Comparison of ENCODE assay signal across 27 cellular contexts in the genomic region with DNA sequence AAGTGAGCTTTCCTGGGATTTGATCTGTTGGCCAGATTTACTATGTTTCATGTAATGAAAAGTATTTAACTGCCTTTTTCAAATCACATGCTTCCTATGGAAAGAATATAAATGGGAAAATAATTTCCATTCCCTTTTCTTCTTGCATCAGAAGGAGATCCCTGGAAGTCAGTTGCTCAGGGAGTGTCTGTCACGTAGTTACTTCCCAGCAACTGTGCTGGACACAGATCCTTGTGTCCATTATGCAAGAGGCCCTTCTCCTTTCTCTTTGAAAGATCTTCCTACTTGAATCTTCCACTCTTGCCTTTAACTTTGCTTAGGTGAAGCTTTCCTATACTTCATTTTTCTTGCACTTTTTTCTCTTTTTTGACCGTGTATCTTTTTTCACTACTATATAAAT. TPM values are rescaled to one million over a fixed set of nuclear protein-coding genes. Genes with fewer than 3 reads are reported as not detected.
DNase-seq lines count a peak whose midpoint lies in the region; ATAC-seq and TF ChIP-seq lines count a peak whose summit lies in the region.
"Had no signal": no experiment of that assay in that cellular context is flagged by ENCODE, and none has a peak within 500 bp of the region (broad histone marks: within the 10 kb centered on the region; RNA-seq: fewer than 3 reads in every experiment).

No MANE protein-coding gene starts in this region.

- POLR2A ChIA-PET in IMR-90 (lab: Charles Lee; ENCODE audit: unreplicated experiment) = no interaction called here

- H3K14ac ChIP-seq in IMR-90 (replicated peaks; ENCODE audit: low read depth, low read length) = no peak overlapping the region; the same call in 1 of the 2 replicates

- H2AK5ac ChIP-seq in IMR-90 (ENCODE audit: low read depth, low read length) = no peak overlapping the region

- H2BK15ac ChIP-seq in IMR-90 (ENCODE audit: low read depth, low read length) = no peak overlapping the region

- H2AFZ ChIP-seq in IMR-90 (replicated peaks; ENCODE audit: low read length, poor library complexity) (no peak overlapping the region), smooth muscle cell (ENCODE audit: low read depth) (peak overlapping the region; percentile 18)
- H2AFZ ChIP-seq: PC-9 had no signal

- H3K56ac ChIP-seq in IMR-90 (ENCODE audit: extremely low read depth, insufficient read depth, low read length) = no peak overlapping the region

- H3K79me1 ChIP-seq in IMR-90 (ENCODE audit: low read depth in 1 of 2, low read length in 2 of 2) = peaks cover 21 to 44% of the 10 kb centered on the region in 2 experiments

- H4K5ac ChIP-seq in IMR-90 (ENCODE audit: low read depth, low read length) = peak overlapping the region; percentile 86

- DNase-seq in GM03348 (ENCODE audit: low spot score) (peak; percentile 26), IMR-90 (no peak), fibroblast of villous mesenchyme (ENCODE audit: low read depth) (peak; percentile 25), smooth muscle cell (lab: John Stamatoyannopoulos, UW; ENCODE audit: unreplicated experiment) (no peak), AG20443 (ENCODE audit: low spot score) (no peak), NCI-H2171 (lab: John Stamatoyannopoulos, UW) (no peak)
- no peak for DNase-seq in activated CD4-positive, alpha-beta T cell treated with anti-CD3 and anti-CD28 coated beads, Interleukin-2, amount 50 U/mL, for 1 hour
- DNase-seq: CD8-positive, alpha-beta T cell; DMS 273 treated with DMSO at 0.1 percent for 48 hours; DMS79; EL; GDM1; Kasumi-1; MV-4-11; NCI-H1105; NCI-H146; NCI-H1930; NCI-H2107; NCI-H526 treated with DMSO at 0.1 percent for 48 hours; PC-9; SJCRH30 had no signal

- dilution Hi-C loops in IMR-90 (cut with HindIII; ENCODE audit: low sequenced_read_pairs, unreplicated experiment) = loop anchor here (25.0 kb wide), 1 partner anchor 875 kb away; no protein-coding TSS in a partner anchor

- peaks cover 4% of the 10 kb centered on the region; the same call in 1 of the 2 replicates for H3K36me3 ChIP-seq in IMR-90 (ENCODE audit: control insufficient read depth, insufficient read depth, low read length)
- no peaks in the 10 kb centered on the region for H3K36me3 ChIP-seq in smooth muscle cell (ENCODE audit: low read depth)

- H3K9ac ChIP-seq in IMR-90 (ENCODE audit: low read depth, low read length) (no peak overlapping the region), smooth muscle cell (ENCODE audit: low read depth) (no peak overlapping the region)

- no peaks in the 10 kb centered on the region for H3K27me3 ChIP-seq in IMR-90 (ENCODE audit: control insufficient read depth, insufficient read depth, low read length)
- no peaks in the 10 kb centered on the region for H3K27me3 ChIP-seq in smooth muscle cell (ENCODE audit: low read depth)
- H3K27me3 ChIP-seq: SJCRH30 had no signal

- 100% methylated on average over 1 of the region's 2 CpGs for WGBS in IMR-90 (ENCODE audit: extremely low coverage in 2 of 2, insufficient read length in 1 of 2), 2 experiments
- whole genome bisulfite sequencing in smooth muscle cell (ENCODE audit: low lambda C conversion rate) = 77% methylated on average over 2 of the region's 2 CpGs

- no peaks in the 10 kb centered on the region for H3F3A ChIP-seq in smooth muscle cell (ENCODE audit: low read depth)

- no peak overlapping the region for H2AK9ac ChIP-seq in IMR-90 (replicated peaks; ENCODE audit: low read depth, low read length, poor library complexity)

- TF ChIP-seq CTCF in IMR-90 (conservative IDR thresholded peaks at IDR 0.05; ENCODE audit: low read depth, low read length) (no peak), fibroblast of villous mesenchyme (IDR thresholded peaks at IDR 0.05; ENCODE audit: insufficient read depth, low read depth, low read length) (no peak), smooth muscle cell (IDR thresholded peaks at IDR 0.05; ENCODE audit: borderline replicate concordance, insufficient read depth, poor library complexity, severe bottlenecking) (no peak)

- BruUV-seq in IMR-90 (replicated peaks; lab: Mats Ljungman, UMichigan) = no TSS peak

- CTCF ChIA-PET in IMR-90 (lab: Yijun Ruan, JAX) = no interaction called here

- no peaks in the 10 kb centered on the region for H3K9me1 ChIP-seq in IMR-90 (ENCODE audit: insufficient read depth, low read length)

- H3K23ac ChIP-seq in IMR-90 (ENCODE audit: low read depth, low read length) = no peak overlapping the region

- H3K4me1 ChIP-seq in IMR-90 (ENCODE audit: control insufficient read depth, insufficient read depth, low read length) (peaks cover 5% of the 10 kb centered on the region), smooth muscle cell (ENCODE audit: low read depth) (no peaks in the 10 kb centered on the region)
- H3K4me1 ChIP-seq: A549, SJCRH30 had no signal

- no peak for TF ChIP-seq RAD21 in IMR-90 (IDR thresholded peaks at IDR 0.05; ENCODE audit: low read length)

- H3K4ac ChIP-seq in IMR-90 (ENCODE audit: low read depth, low read length) = no peak overlapping the region

- H2BK20ac ChIP-seq in IMR-90 (ENCODE audit: low read depth, low read length) = no peak overlapping the region; the same call in 1 of the 2 replicates

- H4K20me1 ChIP-seq in IMR-90 (ENCODE audit: insufficient read depth, low read length) (no peaks in the 10 kb centered on the region), smooth muscle cell (ENCODE audit: low read depth) (no peaks in the 10 kb centered on the region)

- no peak overlapping the region for H2BK5ac ChIP-seq in IMR-90 (ENCODE audit: low read depth, low read length, poor library complexity, severe bottlenecking)

- no peaks in the 10 kb centered on the region for H3K79me2 ChIP-seq in smooth muscle cell (ENCODE audit: low read depth)

- intact Hi-C loops in IMR-90 (cut with micrococcal nuclease) = loop anchor here (5.0 to 10.0 kb wide), 3 partner anchors 145 to 610 kb away; no protein-coding TSS in a partner anchor

- no peak for TF ChIP-seq POLR2A in IMR-90 (IDR thresholded peaks at IDR 0.05; ENCODE audit: low read depth, low read length)

- H2BK120ac ChIP-seq in IMR-90 (ENCODE audit: low read depth, low read length) = no peak overlapping the region

- ATAC-seq in IMR-90 (ENCODE audit: low read depth) = no peak
- ATAC-seq: A549; CD8-positive, alpha-beta T cell; HepG2; K562; Right ventricle myocardium inferior; SK-N-SH treated with all-trans-retinoic acid at 6 μM for 48 hours had no signal

- no peak overlapping the region for H4K8ac ChIP-seq in IMR-90 (ENCODE audit: low read depth in 2 of 2, low read length in 2 of 2)

- no peak overlapping the region for H3K4me2 ChIP-seq in IMR-90 (ENCODE audit: low read depth, low read length)
- peak overlapping the region; percentile 35 for H3K4me2 ChIP-seq in smooth muscle cell
- H3K4me2 ChIP-seq: A549, PC-9 had no signal

- in situ Hi-C loops in IMR-90 (cut with MboI; ENCODE audit: low sequenced_read_pairs) = loop anchor here (5.0 kb wide), 1 partner anchor 485 kb away; no protein-coding TSS in a partner anchor

- H3K18ac ChIP-seq in IMR-90 (ENCODE audit: low read depth, low read length) = peak overlapping the region; percentile 88

- H3K27ac ChIP-seq in IMR-90 (ENCODE audit: insufficient read depth, low read length) = no peak overlapping the region
- no peak overlapping the region for H3K27ac ChIP-seq in smooth muscle cell (ENCODE audit: low read depth)
- H3K27ac ChIP-seq: A549, C4-2B, PC-9, SJCRH30 had no signal

- H3K9me3 ChIP-seq in IMR-90 (ENCODE audit: control insufficient read depth, insufficient read depth, low read length) (no peaks in the 10 kb centered on the region), smooth muscle cell (replicated peaks; ENCODE audit: low read depth) (no peaks in the 10 kb centered on the region)
- H3K9me3 ChIP-seq: A549, SJCRH30 had no signal

- no peak overlapping the region for H4K91ac ChIP-seq in IMR-90 (ENCODE audit: insufficient read depth, low read depth, low read length)

- H3K4me3 ChIP-seq in IMR-90 (ENCODE audit: insufficient read depth, low read depth, low read length) = no peak overlapping the region
- no peak overlapping the region for H3K4me3 ChIP-seq in fibroblast of villous mesenchyme (ENCODE audit: low read depth, low read length)
- no peak overlapping the region for H3K4me3 ChIP-seq in smooth muscle cell
- H3K4me3 ChIP-seq: A549, K562, PC-9, SJCRH30 had no signal

TF ChIP-seq in IMR-90, 13 proteins besides CTCF, POLR2A, EP300 and RAD21 (continues in another document):
- TF ChIP-seq MAZ (IDR thresholded peaks at IDR 0.05; ENCODE audit: borderline replicate concordance, low read depth, low read length) (no peak), CHD1 (IDR thresholded peaks at IDR 0.05; ENCODE audit: low read depth, low read length) (no peak), CEBPB (IDR thresholded peaks at IDR 0.05; ENCODE audit: low read depth, low read length) (no peak), FOS (IDR thresholded peaks at IDR 0.05; ENCODE audit: low read depth, low read length) (no peak), NFE2L2 (IDR thresholded peaks at IDR 0.05; ENCODE audit: low read depth, low read length) (no peak), MXI1 (IDR thresholded peaks at IDR 0.05; ENCODE audit: borderline replicate concordance, low read depth, low read length) (no peak), MAFK (IDR thresholded peaks at IDR 0.05; ENCODE audit: low read depth, low read length) (no peak), SMC3 (IDR thresholded peaks at IDR 0.05; ENCODE audit: low read depth, low read length) (no peak), RFX5 (IDR thresholded peaks at IDR 0.05; ENCODE audit: low read depth, low read length) (no peak)
- TF ChIP-seq, protein P1, sequence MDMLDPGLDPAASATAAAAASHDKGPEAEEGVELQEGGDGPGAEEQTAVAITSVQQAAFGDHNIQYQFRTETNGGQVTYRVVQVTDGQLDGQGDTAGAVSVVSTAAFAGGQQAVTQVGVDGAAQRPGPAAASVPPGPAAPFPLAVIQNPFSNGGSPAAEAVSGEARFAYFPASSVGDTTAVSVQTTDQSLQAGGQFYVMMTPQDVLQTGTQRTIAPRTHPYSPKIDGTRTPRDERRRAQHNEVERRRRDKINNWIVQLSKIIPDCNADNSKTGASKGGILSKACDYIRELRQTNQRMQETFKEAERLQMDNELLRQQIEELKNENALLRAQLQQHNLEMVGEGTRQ (IDR thresholded peaks at IDR 0.05; ENCODE audit: low read depth, low read length) = no peak

RNA-seq across cellular contexts. Expression of a gene that starts 59.4 kb away (rescaled TPM):
- total RNA-seq in IMR-90 (2012; rRNA removed) (51.8 and 80.0 TPM in 2 replicates), fibroblast of villous mesenchyme (19.3 and 30.7 TPM in 2 replicates), smooth muscle cell (7.4 and 10.1 TPM in 2 replicates)
- polyA plus RNA-seq in IMR-90 (2012; rRNA removed) (17.4 and 20.9 TPM in 2 replicates), smooth muscle cell (8.3 and 11.3 TPM in 2 replicates)
- 1.3 and 2.8 TPM in 2 replicates for polyA plus RNA-seq in IMR-90 (2012; cell fraction: cytosol; rRNA removed)
- 1.9 and 10.4 TPM in 2 replicates for polyA plus RNA-seq in IMR-90 (2012; cell fraction: nucleus; rRNA removed; ENCODE audit: low replicate concordance)

Comparison
In these comparisons a context has a peak if more than half of its experiments do, and no peak if none do; other contexts are left out.
1. DNase-seq: peak in GM03348 (single experiment) and fibroblast of villous mesenchyme (single experiment); none in IMR-90 (single experiment), smooth muscle cell (single experiment), AG20443 (single experiment), NCI-H2171 (single experiment) and activated CD4-positive, alpha-beta T cell treated with anti-CD3 and anti-CD28 coated beads, Interleukin-2, amount 50 U/mL, for 1 hour (single experiment).